In the genomic region with DNA sequence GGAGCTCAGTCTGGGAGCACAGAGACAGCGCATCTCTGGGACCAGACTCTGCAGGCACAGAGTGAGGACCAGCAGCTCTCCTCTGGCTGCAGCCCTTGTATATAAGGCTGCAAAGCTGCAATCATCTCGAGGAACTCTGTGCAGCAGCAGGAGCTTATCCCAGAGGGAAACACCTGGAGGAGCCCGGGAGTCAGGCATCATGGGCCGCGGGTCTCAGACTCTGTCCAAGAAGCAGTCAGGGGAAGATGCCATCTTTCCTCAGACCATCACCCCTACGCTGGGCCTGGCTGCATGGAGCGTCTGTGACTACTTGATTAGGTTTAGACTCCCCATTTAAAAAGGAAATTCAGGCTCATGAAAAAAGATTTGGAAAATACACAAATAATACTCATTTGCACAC, we compare ENCODE assay signal across 19 cellular contexts.
"Had no signal": no experiment of that assay in that cellular context is flagged by ENCODE, and none has a peak within 500 bp of the region (broad histone marks: within the 10 kb centered on the region; RNA-seq: fewer than 3 reads in every experiment).

No MANE protein-coding gene starts in this region.

- ATAC-seq: gastrocnemius medialis; heart left ventricle; left ventricle myocardium superior; naive thymus-derived CD8-positive, alpha-beta T cell; psoas muscle; right cardiac atrium; stimulated activated naive B cell treated with anti-CD40 and anti-IgM and Interleukin-4, amounts not matched to agents 10 μg/mL and 1 μg/mL and 100 μg/mL, for 72 hours had no signal

- H3K27me3 ChIP-seq: transverse colon, vagina had no signal

- H3K36me3 ChIP-seq: gastrocnemius medialis, heart left ventricle, transverse colon, vagina had no signal

- H3K4me1 ChIP-seq: gastrocnemius medialis, psoas muscle, vagina had no signal

- DNase-seq: effector CD4-positive, alpha-beta T cell; foreskin fibroblast; gastrocnemius medialis; heart left ventricle; hippocampal formation; left ventricle myocardium superior; nephron progenitor cell; nucleus accumbens; psoas muscle; right cardiac atrium; small intestine; stimulated activated CD4-positive, alpha-beta T cell treated with anti-CD3 and anti-CD28 coated beads, Interleukin-15, amount 100 ng/mL, for 24 hours; stimulated activated CD4-positive, alpha-beta T cell treated with anti-CD3 and anti-CD28 coated beads, Interleukin-2, amount 100 ng/mL, for 48 hours; stimulated activated naive B cell treated with anti-CD40 and anti-IgM and Interleukin-4, amounts not matched to agents 10 μg/mL and 1 μg/mL and 100 μg/mL, for 72 hours; transverse colon had no signal

- H3K4me3 ChIP-seq: coronary artery, gastrocnemius medialis, heart left ventricle, lung, psoas muscle, transverse colon, vagina had no signal

- H3K27ac ChIP-seq: coronary artery, gastrocnemius medialis, heart left ventricle, psoas muscle, transverse colon, vagina had no signal
